ENCODE assay signal across 10 cellular contexts in the genomic region with DNA sequence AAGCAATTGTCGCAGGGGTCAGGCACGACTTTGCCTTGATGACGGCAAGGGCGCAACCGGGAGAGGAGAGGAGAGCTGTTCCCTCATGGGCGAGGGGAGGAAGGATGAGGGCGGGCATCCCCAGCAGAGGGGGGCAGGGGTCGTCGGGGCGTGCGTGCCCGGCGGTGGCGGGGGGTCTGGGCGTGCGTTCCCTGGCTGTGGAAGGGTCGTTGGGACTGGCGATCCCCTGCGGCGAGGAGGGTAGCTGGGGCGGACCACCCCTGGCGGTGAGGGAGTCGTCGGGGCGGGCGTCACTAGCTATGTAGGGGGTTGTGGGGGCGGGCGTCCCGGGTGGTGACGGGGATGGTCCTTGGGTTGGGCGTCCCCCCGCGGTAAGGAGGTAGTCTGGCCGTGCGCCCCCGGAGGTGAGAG. TPM values are rescaled to one million over a fixed set of nuclear protein-coding genes. Genes with fewer than 3 reads are reported as not detected.
DNase-seq lines count a peak whose midpoint lies in the region; ATAC-seq and TF ChIP-seq lines count a peak whose summit lies in the region.
"Had no signal": no experiment of that assay in that cellular context is flagged by ENCODE, and none has a peak within 500 bp of the region (broad histone marks: within the 10 kb centered on the region; RNA-seq: fewer than 3 reads in every experiment).

No MANE protein-coding gene starts in this region.

- peak overlapping the region; percentile 87 for H3K4me2 ChIP-seq in BLaER1

- H3K4me3 ChIP-seq in BLaER1 (peak overlapping the region; percentile 60), HEK293 (ENCODE audit: low read depth, low read length) (peak overlapping the region; percentile 36)
- H3K4me3 ChIP-seq: mucosa of descending colon had no signal

- DNase-seq in NCI-H1694 treated with DMSO at 0.1 percent for 48 hours (lab: John Stamatoyannopoulos, UW) (no peak), nucleus accumbens (lab: John Stamatoyannopoulos, UW) (no peak), RWPE1 (ENCODE audit: low spot score) (no peak)
- DNase-seq: mucosa of descending colon had no signal

- H3K9ac ChIP-seq in BLaER1, result no peak overlapping the region

- H3K9me3 Mint-ChIP-seq in brain (peaks cover 0 to 32% (median 26%) of the 10 kb centered on the region in 5 experiments), nephron (peaks cover 5% of the 10 kb centered on the region)

- H3K27ac Mint-ChIP-seq in brain (no peak overlapping the region), nephron (no peak overlapping the region)

- no peak for ATAC-seq in activated CD4-positive, CD25-positive, alpha-beta regulatory T cell treated with anti-CD3 and anti-CD28 coated beads, Interleukin-2, amount 50 U/mL, for 24 hours
- ATAC-seq: mucosa of descending colon had no signal

- H3K4me1 ChIP-seq in BLaER1, result peaks cover 34% of the 10 kb centered on the region
- peaks cover 4% of the 10 kb centered on the region for H3K4me1 ChIP-seq in HEK293 (ENCODE audit: control insufficient read depth, insufficient read depth, low read length)

- H4K20me1 ChIP-seq in BLaER1, result peaks cover 70% of the 10 kb centered on the region

- H3K36me3 ChIP-seq in BLaER1 (no peaks in the 10 kb centered on the region), HEK293 (ENCODE audit: control insufficient read depth in 2 of 2, insufficient read depth in 1 of 2, low read length in 2 of 2) (no peaks in the 10 kb centered on the region)
- H3K36me3 ChIP-seq: tibial nerve had no signal

- peaks cover 6% of the 10 kb centered on the region for H3K36me3 Mint-ChIP-seq in brain
- no peaks in the 10 kb centered on the region for H3K36me3 Mint-ChIP-seq in nephron (ENCODE audit: low read depth)

- peaks cover 4% of the 10 kb centered on the region; the same call in 1 of the 2 replicates for H3K9me3 ChIP-seq in BLaER1
- no peaks in the 10 kb centered on the region for H3K9me3 ChIP-seq in HEK293 (ENCODE audit: control insufficient read depth, insufficient read depth, low read depth, low read length)
- H3K9me3 ChIP-seq: mucosa of descending colon, tibial nerve had no signal

- peaks cover 99% of the 10 kb centered on the region for H3K27me3 Mint-ChIP-seq in brain
- peaks cover 100% of the 10 kb centered on the region for H3K27me3 Mint-ChIP-seq in nephron (ENCODE audit: low read depth)

- H3K4me3 Mint-ChIP-seq in brain (peak overlapping the region; percentile 44 to 81 (median 66)), nephron (peak overlapping the region in 2 of 3 experiments; percentile 25 to 64)

- no peak; the same call in 1 of the 2 replicates for TF ChIP-seq CTCF in HEK293 (tag by site-specific recombination; IDR thresholded peaks at IDR 0.05)
- TF ChIP-seq CTCF in brain (conservative IDR thresholded peaks at IDR 0.05), result no peak
- no peak for TF ChIP-seq CTCF in nephron (IDR thresholded peaks at IDR 0.05; ENCODE audit: unreplicated experiment in 3 of 3)
- no peak for TF ChIP-seq CTCF in RWPE1 (conservative IDR thresholded peaks at IDR 0.05; ENCODE audit: low read depth)

- H3K27ac ChIP-seq in BLaER1 (no peak overlapping the region), HEK293 (ENCODE audit: extremely low read depth, low read depth, low read length) (no peak overlapping the region), RWPE1 (no peak overlapping the region)
- H3K27ac ChIP-seq: tibial nerve had no signal

- peaks cover 95% of the 10 kb centered on the region for H3K27me3 ChIP-seq in BLaER1

- peaks cover 20% of the 10 kb centered on the region for H3K4me1 Mint-ChIP-seq in brain
- peaks cover 10% of the 10 kb centered on the region for H3K4me1 Mint-ChIP-seq in nephron

- CTCF ChIA-PET in HEK293 (lab: Yijun Ruan, JAX) (interaction anchor here (0.9 kb wide), 1 partner anchor 57 kb away, joined by 3 read pairs; no protein-coding TSS in a partner anchor), RWPE1 (lab: Yijun Ruan, JAX) (no interaction called here)

- POLR2A ChIA-PET in HEK293 (lab: Yijun Ruan, JAX), result interaction anchor here (0.6 kb wide), 1 partner anchor 12 kb away, joined by 3 read pairs; no protein-coding TSS in a partner anchor
- POLR2A ChIA-PET in RWPE1 (lab: Yijun Ruan, JAX; ENCODE audit: low non-redundant PET), result no interaction called here

TF ChIP-seq in HEK293, 187 proteins besides CTCF, POLR2A, EP300 and RAD21:
- TF ChIP-seq ZFHX2 (tag by site-specific recombination; conservative IDR thresholded peaks at IDR 0.05) (peak; percentile 45; the same call in 1 of the 2 replicates), WT1 (tag by site-specific recombination; IDR thresholded peaks at IDR 0.05) (no peak)

RNA-seq across cellular contexts. Expression of gene COMP, which starts 1.7 kb away (rescaled TPM):
- not detected for polyA plus RNA-seq in brain (ENCODE audit: insufficient read depth, low read depth, low replicate concordance)

RNA-seq across cellular contexts. Expression of gene UPF1, which starts 42.3 kb away (rescaled TPM):
- polyA plus RNA-seq in brain (ENCODE audit: insufficient read depth, low read depth, low replicate concordance), result 57.2 TPM
